In the genomic region with DNA sequence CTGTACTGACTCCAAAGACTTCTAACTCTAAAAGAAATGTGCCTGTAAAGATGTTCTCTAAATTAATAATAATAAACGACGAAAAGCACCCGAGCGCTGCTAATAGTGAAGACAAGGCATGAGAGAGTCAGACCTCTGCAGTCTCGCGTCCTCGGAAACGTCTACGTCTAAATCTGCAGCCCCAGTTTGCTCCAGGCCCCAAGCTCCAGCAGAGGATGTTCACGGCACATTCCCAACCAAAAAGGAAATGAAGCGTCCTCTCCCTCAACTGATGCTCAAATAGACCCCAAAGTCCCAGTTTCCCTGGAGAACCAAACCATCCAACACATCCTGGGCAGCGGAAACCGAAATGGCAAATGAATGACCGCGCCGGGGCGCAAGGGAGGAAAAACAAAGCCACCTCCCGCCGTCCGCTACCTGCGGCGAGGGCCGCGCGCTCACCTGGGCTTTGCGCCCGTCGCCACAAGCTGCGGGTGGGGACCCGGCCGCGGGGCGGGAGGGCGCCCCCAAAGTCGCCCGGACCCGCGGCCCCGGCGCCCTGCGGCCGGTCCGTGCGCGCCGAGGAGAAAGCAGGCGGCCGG, we compare ENCODE assay signal across 8 cellular contexts. TPM values are rescaled to one million over a fixed set of nuclear protein-coding genes. Genes with fewer than 3 reads are reported as not detected.
DNase-seq lines count a peak whose midpoint lies in the region; ATAC-seq and TF ChIP-seq lines count a peak whose summit lies in the region.

No MANE protein-coding gene starts in this region.

- TF ChIP-seq CTCF in C4-2B (conservative IDR thresholded peaks at IDR 0.05): peak; percentile 14; the same call in 1 of the 2 replicates

- DNase-seq in T-cell (no peak), fibroblast of gingiva (ENCODE audit: low read depth) (peak; percentile 26), foreskin melanocyte (no peak), D341Med (ENCODE audit: low spot score) (no peak)
- DNase-seq in naive thymus-derived CD4-positive, alpha-beta T cell: no peak

- no peaks in the 10 kb centered on the region for H3K9me3 Mint-ChIP-seq in T-cell
- peaks cover 0 to 5% (median 0%) of the 10 kb centered on the region in 11 donors for H3K9me3 Mint-ChIP-seq in naive thymus-derived CD4-positive, alpha-beta T cell

- peak overlapping the region; percentile 68 for H3K9ac ChIP-seq in HUES6 (ENCODE audit: low read length)

- ATAC-seq in GM19395 (IDR thresholded peaks at IDR 0.05; ENCODE audit: unreplicated experiment) (peak; percentile 25), T-cell (replicated peaks in 1 of 4) (peak in 1 of 4 experiments; percentile 9)
- no peak for ATAC-seq in naive thymus-derived CD4-positive, alpha-beta T cell

- peak overlapping the region; percentile 76 for H3K4me3 Mint-ChIP-seq in T-cell
- peak overlapping the region; percentile 80 to 88 (median 82) for H3K4me3 Mint-ChIP-seq in naive thymus-derived CD4-positive, alpha-beta T cell

- intact Hi-C loops in naive thymus-derived CD4-positive, alpha-beta T cell (cut with micrococcal nuclease): no loop called here

- H3K36me3 ChIP-seq in HUES6 (ENCODE audit: control insufficient read depth, insufficient read depth, low read length): no peaks in the 10 kb centered on the region
- no peaks in the 10 kb centered on the region for H3K36me3 ChIP-seq in naive thymus-derived CD4-positive, alpha-beta T cell (ENCODE audit: control insufficient read depth in 2 of 3, insufficient read depth in 3 of 3, low read length in 3 of 3)

- peak overlapping the region; percentile 59 for H3K4me3 ChIP-seq in HUES6 (ENCODE audit: low read depth, low read length)
- no peak overlapping the region for H3K4me3 ChIP-seq in naive thymus-derived CD4-positive, alpha-beta T cell (ENCODE audit: low read length)

- H3K4me1 Mint-ChIP-seq in T-cell: peaks cover 8 to 13% (median 8%) of the 10 kb centered on the region in 3 donors
- peaks cover 6 to 12% (median 8%) of the 10 kb centered on the region in 7 donors for H3K4me1 Mint-ChIP-seq in naive thymus-derived CD4-positive, alpha-beta T cell

- H3K4me1 ChIP-seq in HUES6 (ENCODE audit: control insufficient read depth, insufficient read depth, low read length): peaks cover 4% of the 10 kb centered on the region; the same call in 1 of the 2 replicates
- peaks cover 0 to 4% of the 10 kb centered on the region in 2 donors for H3K4me1 ChIP-seq in naive thymus-derived CD4-positive, alpha-beta T cell (ENCODE audit: control insufficient read depth in 2 of 2, insufficient read depth in 2 of 2, low read length in 2 of 2)

- H3K27ac ChIP-seq in C4-2B (no peak overlapping the region), HUES6 (ENCODE audit: low read depth, low read length) (no peak overlapping the region)
- no peak overlapping the region for H3K27ac ChIP-seq in naive thymus-derived CD4-positive, alpha-beta T cell (ENCODE audit: low read depth, low read length)

- POLR2A ChIA-PET in T-cell (lab: Charles Lee): interaction anchor here in 1 of 2 donors (0.6 kb wide), 1 partner anchor 1484 kb away, joined by 3 read pairs; no protein-coding TSS in a partner anchor
- POLR2A ChIA-PET in naive thymus-derived CD4-positive, alpha-beta T cell (lab: Charles Lee): no interaction called here

- peaks cover 65 to 74% of the 10 kb centered on the region in 2 donors for H3K27me3 Mint-ChIP-seq in T-cell
- peaks cover 73 to 85% (median 81%) of the 10 kb centered on the region in 5 donors for H3K27me3 Mint-ChIP-seq in naive thymus-derived CD4-positive, alpha-beta T cell

- CTCF ChIA-PET in T-cell (lab: Charles Lee): interaction anchor here in 1 of 2 donors (0.6 kb wide), 1 partner anchor 144 kb away, joined by 3 read pairs; no protein-coding TSS in a partner anchor
- CTCF ChIA-PET in naive thymus-derived CD4-positive, alpha-beta T cell (lab: Charles Lee): no interaction called here

- H3K27me3 ChIP-seq in HUES6 (ENCODE audit: control insufficient read depth, insufficient read depth, low read length): peaks cover 45% of the 10 kb centered on the region
- H3K27me3 ChIP-seq in naive thymus-derived CD4-positive, alpha-beta T cell (ENCODE audit: control insufficient read depth in 2 of 2, insufficient read depth in 2 of 2, low read length in 2 of 2): peaks cover 4 to 5% of the 10 kb centered on the region in 2 donors

- no peaks in the 10 kb centered on the region for H3K9me3 ChIP-seq in HUES6 (ENCODE audit: control insufficient read depth, insufficient read depth, low read depth, low read length)
- no peaks in the 10 kb centered on the region for H3K9me3 ChIP-seq in naive thymus-derived CD4-positive, alpha-beta T cell (ENCODE audit: control insufficient read depth in 2 of 3, low read length in 3 of 3)

- H3K27ac Mint-ChIP-seq in T-cell: no peak overlapping the region
- peak overlapping the region in 1 of 9 donors; percentile 12 for H3K27ac Mint-ChIP-seq in naive thymus-derived CD4-positive, alpha-beta T cell

- H3K36me3 Mint-ChIP-seq in T-cell: no peaks in the 10 kb centered on the region
- H3K36me3 Mint-ChIP-seq in naive thymus-derived CD4-positive, alpha-beta T cell: no peaks in the 10 kb centered on the region

RNA-seq across cellular contexts. Expression of a gene that starts 0.9 kb away (rescaled TPM):
- total RNA-seq in T-cell: 1 to 10 TPM in 1 of 5 donors, under 1 TPM in 4; 0.10 to 2.9 (median 0.44) TPM
- total RNA-seq in naive thymus-derived CD4-positive, alpha-beta T cell: 1 to 10 TPM in 1 of 5 experiments, under 1 TPM in 4; 0.11 to 1.0 (median 0.45) TPM
- not detected for polyA plus RNA-seq in naive thymus-derived CD4-positive, alpha-beta T cell

RNA-seq across cellular contexts. Expression of a gene that starts 47.1 kb away (rescaled TPM):
- 1 to 10 TPM in 3 of 5 donors, under 1 TPM in 2; 0.60 to 1.9 (median 1.1) TPM for total RNA-seq in T-cell
- 10 to 100 TPM in 1 of 5 experiments, 1 to 10 TPM in 3, under 1 TPM in 1; 0.13 to 11.2 (median 1.2) TPM for total RNA-seq in naive thymus-derived CD4-positive, alpha-beta T cell
- polyA plus RNA-seq in naive thymus-derived CD4-positive, alpha-beta T cell: under 1 TPM in 1 of 2 donors, not detected in 1; 0.31 TPM
